13 cellular contexts compared by ENCODE assay signal in genomic region chr4:15376594-15376993, GRCh38. TPM values are rescaled to one million over a fixed set of nuclear protein-coding genes. Genes with fewer than 3 reads are reported as not detected.
A peak's percentile ranks its signal among the peaks of the same experiment; 100 is the strongest.
DNase-seq lines count a peak whose midpoint lies in the region; ATAC-seq and TF ChIP-seq lines count a peak whose summit lies in the region.
"Had no signal": no experiment of that assay in that cellular context is flagged by ENCODE, and none has a peak within 500 bp of the region (broad histone marks: within the 10 kb centered on the region; RNA-seq: fewer than 3 reads in every experiment).

No MANE protein-coding gene starts in this region.

- BruUV-seq in PC-3 (replicated peaks; lab: Mats Ljungman, UMichigan), result no TSS peak

- POLR2A ChIA-PET in PC-3 (lab: Charles Lee; ENCODE audit: unreplicated experiment), result no interaction called here
- POLR2A ChIA-PET in naive thymus-derived CD4-positive, alpha-beta T cell (lab: Charles Lee), result no interaction called here

- intact Hi-C loops in PC-3 (cut with micrococcal nuclease), result no loop called here
- intact Hi-C loops in naive thymus-derived CD4-positive, alpha-beta T cell (cut with micrococcal nuclease), result loop anchor here in 1 of 2 donors (5.0 kb wide), 1 partner anchor 36 kb away; no protein-coding TSS in a partner anchor
- intact Hi-C loops in activated naive CD4-positive, alpha-beta T cell treated with anti-CD3 and anti-CD28 coated beads for 36 hours (cut with micrococcal nuclease), result loop anchor here (5.0 to 10.0 kb wide), 2 partner anchors 144 to 1722 kb away; no protein-coding TSS in a partner anchor

- peak; percentile 27 for DNase-seq in DMS53 treated with DMSO at 0.1 percent for 48 hours (lab: John Stamatoyannopoulos, UW; ENCODE audit: unreplicated experiment)
- DNase-seq in PC-3, result peak; percentile 54
- peak; percentile 74 for DNase-seq in epithelial cell of esophagus (ENCODE audit: low read depth)
- no peak for DNase-seq in naive thymus-derived CD4-positive, alpha-beta T cell
- no peak for DNase-seq in Karpas-422
- DNase-seq in activated naive CD4-positive, alpha-beta T cell treated with anti-CD3 and anti-CD28 coated beads for 36 hours, result no peak
- no peak for DNase-seq in NCI-H1417 treated with DMSO at 0.1 percent for 48 hours (lab: John Stamatoyannopoulos, UW)
- DNase-seq: BE2C, dorsolateral prefrontal cortex, immature natural killer cell, NCI-H446 treated with DMSO at 0.1 percent for 48 hours, posterior cingulate gyrus had no signal

- H3K4me3 ChIP-seq in PC-3 (ENCODE audit: low read length) (no peak overlapping the region), epithelial cell of esophagus (ENCODE audit: low read length) (no peak overlapping the region), Karpas-422 (ENCODE audit: low read length) (no peak overlapping the region)
- no peak overlapping the region for H3K4me3 ChIP-seq in naive thymus-derived CD4-positive, alpha-beta T cell (ENCODE audit: low read length)

- peaks cover 0 to 1% (median 0%) of the 10 kb centered on the region in 11 donors for H3K9me3 Mint-ChIP-seq in naive thymus-derived CD4-positive, alpha-beta T cell
- no peaks in the 10 kb centered on the region for H3K9me3 Mint-ChIP-seq in activated naive CD4-positive, alpha-beta T cell treated with anti-CD3 and anti-CD28 coated beads for 36 hours

- no peak overlapping the region for H2AFZ ChIP-seq in PC-3 (ENCODE audit: low read length)
- no peak overlapping the region for H2AFZ ChIP-seq in Karpas-422 (ENCODE audit: low read length)

- H3K4me1 ChIP-seq in PC-3 (ENCODE audit: insufficient read depth, low read length) (peaks cover 11% of the 10 kb centered on the region), Karpas-422 (ENCODE audit: low read length) (no peaks in the 10 kb centered on the region)
- H3K4me1 ChIP-seq in naive thymus-derived CD4-positive, alpha-beta T cell (ENCODE audit: control insufficient read depth in 2 of 2, insufficient read depth in 2 of 2, low read length in 2 of 2), result peaks cover 0 to 13% of the 10 kb centered on the region in 2 donors
- H3K4me1 ChIP-seq: BE2C had no signal

- peak overlapping the region; percentile 6; the same call in 1 of the 2 replicates for H3K4me2 ChIP-seq in PC-3 (ENCODE audit: low read length)
- H3K4me2 ChIP-seq in Karpas-422 (ENCODE audit: low read depth, low read length, poor library complexity, severe bottlenecking), result no peak overlapping the region

- H3K4me1 Mint-ChIP-seq in naive thymus-derived CD4-positive, alpha-beta T cell, result peaks cover 16 to 52% (median 43%) of the 10 kb centered on the region in 7 donors
- peaks cover 26% of the 10 kb centered on the region for H3K4me1 Mint-ChIP-seq in activated naive CD4-positive, alpha-beta T cell treated with anti-CD3 and anti-CD28 coated beads for 36 hours (ENCODE audit: low read depth)

- TF ChIP-seq CTCF in PC-3 (conservative IDR thresholded peaks at IDR 0.05; ENCODE audit: low read depth, low read length) (no peak), epithelial cell of esophagus (IDR thresholded peaks at IDR 0.05; ENCODE audit: insufficient read depth, low read depth, low read length, missing control alignments) (no peak)

- H3K36me3 ChIP-seq in PC-3 (ENCODE audit: low read depth, low read length) (no peaks in the 10 kb centered on the region), Karpas-422 (ENCODE audit: insufficient read depth, low read length) (no peaks in the 10 kb centered on the region)
- no peaks in the 10 kb centered on the region for H3K36me3 ChIP-seq in naive thymus-derived CD4-positive, alpha-beta T cell (ENCODE audit: control insufficient read depth in 2 of 3, insufficient read depth in 3 of 3, low read length in 3 of 3)
- H3K36me3 ChIP-seq: BE2C had no signal

- peaks cover 0 to 3% (median 0%) of the 10 kb centered on the region in 5 donors for H3K27me3 Mint-ChIP-seq in naive thymus-derived CD4-positive, alpha-beta T cell
- H3K27me3 Mint-ChIP-seq in activated naive CD4-positive, alpha-beta T cell treated with anti-CD3 and anti-CD28 coated beads for 36 hours (ENCODE audit: low read depth), result no peaks in the 10 kb centered on the region

- H3K9me2 ChIP-seq in PC-3 (replicated peaks; ENCODE audit: low read length), result no peaks in the 10 kb centered on the region
- H3K9me2 ChIP-seq in Karpas-422 (replicated peaks; ENCODE audit: insufficient read depth, low read length), result no peaks in the 10 kb centered on the region

- H3K79me2 ChIP-seq in PC-3 (ENCODE audit: low read length), result no peaks in the 10 kb centered on the region
- no peaks in the 10 kb centered on the region for H3K79me2 ChIP-seq in Karpas-422 (ENCODE audit: low read length)

- CTCF ChIA-PET in PC-3 (lab: Charles Lee), result no interaction called here
- CTCF ChIA-PET in naive thymus-derived CD4-positive, alpha-beta T cell (lab: Charles Lee), result no interaction called here
- CTCF ChIA-PET in activated naive CD4-positive, alpha-beta T cell treated with anti-CD3 and anti-CD28 coated beads for 36 hours (lab: Charles Lee), result interaction anchor here (0.9 to 1.2 kb wide), 2 partner anchors 20 to 24 kb away, joined by 4 to 6 read pairs; no protein-coding TSS in a partner anchor

- H3K9ac ChIP-seq in PC-3 (ENCODE audit: low read length) (no peak overlapping the region), Karpas-422 (ENCODE audit: low read length) (no peak overlapping the region)

- H3K9me3 ChIP-seq in PC-3 (ENCODE audit: low read length) (no peaks in the 10 kb centered on the region), Karpas-422 (ENCODE audit: low read length) (no peaks in the 10 kb centered on the region)
- no peaks in the 10 kb centered on the region for H3K9me3 ChIP-seq in naive thymus-derived CD4-positive, alpha-beta T cell (ENCODE audit: control insufficient read depth in 2 of 3, low read length in 3 of 3)
- H3K9me3 ChIP-seq: BE2C had no signal

- no peaks in the 10 kb centered on the region for H4K20me1 ChIP-seq in PC-3 (ENCODE audit: low read length)
- H4K20me1 ChIP-seq in Karpas-422 (ENCODE audit: insufficient read depth, low read depth, low read length), result no peaks in the 10 kb centered on the region

- H3K27me3 ChIP-seq in PC-3 (ENCODE audit: low read length), result no peaks in the 10 kb centered on the region
- H3K27me3 ChIP-seq in naive thymus-derived CD4-positive, alpha-beta T cell (ENCODE audit: control insufficient read depth in 2 of 2, insufficient read depth in 2 of 2, low read length in 2 of 2), result no peaks in the 10 kb centered on the region
- no peaks in the 10 kb centered on the region for H3K27me3 ChIP-seq in Karpas-422 (ENCODE audit: low read length)
- H3K27me3 ChIP-seq: BE2C, dorsolateral prefrontal cortex had no signal

- peak overlapping the region in 7 of 9 donors; percentile 11 to 95 (median 62) for H3K27ac Mint-ChIP-seq in naive thymus-derived CD4-positive, alpha-beta T cell
- no peak overlapping the region for H3K27ac Mint-ChIP-seq in activated naive CD4-positive, alpha-beta T cell treated with anti-CD3 and anti-CD28 coated beads for 36 hours
- H3K27ac Mint-ChIP-seq: immature natural killer cell had no signal

- H3K27ac ChIP-seq in PC-3 (ENCODE audit: low read length) (no peak overlapping the region), Karpas-422 (ENCODE audit: low read length) (no peak overlapping the region)
- H3K27ac ChIP-seq in naive thymus-derived CD4-positive, alpha-beta T cell (ENCODE audit: low read depth, low read length), result no peak overlapping the region

- peak overlapping the region in 2 of 10 donors; percentile 51 to 59 for H3K4me3 Mint-ChIP-seq in naive thymus-derived CD4-positive, alpha-beta T cell
- H3K4me3 Mint-ChIP-seq in activated naive CD4-positive, alpha-beta T cell treated with anti-CD3 and anti-CD28 coated beads for 36 hours, result no peak overlapping the region
- H3K4me3 Mint-ChIP-seq: immature natural killer cell had no signal

- ATAC-seq in PC-3, result peak; percentile 54
- ATAC-seq in naive thymus-derived CD4-positive, alpha-beta T cell, result no peak
- no peak for ATAC-seq in HG02759 (IDR thresholded peaks at IDR 0.05; ENCODE audit: unreplicated experiment)

- peaks cover 0 to under 1% (median 0%) of the 10 kb centered on the region in 5 donors for H3K36me3 Mint-ChIP-seq in naive thymus-derived CD4-positive, alpha-beta T cell
- no peaks in the 10 kb centered on the region for H3K36me3 Mint-ChIP-seq in activated naive CD4-positive, alpha-beta T cell treated with anti-CD3 and anti-CD28 coated beads for 36 hours (ENCODE audit: low read depth)

- no peaks in the 10 kb centered on the region for H3F3A ChIP-seq in PC-3 (ENCODE audit: low read length, unreplicated experiment)

RNA-seq across cellular contexts. Expression of gene C1QTNF7, which starts 51.2 kb away (rescaled TPM):
- not detected in 2 replicates for total RNA-seq in PC-3 (2014; rRNA removed)
- total RNA-seq in naive thymus-derived CD4-positive, alpha-beta T cell, result under 1 TPM in 1 of 5 experiments, not detected in 4; 0.27 TPM
- polyA plus RNA-seq in naive thymus-derived CD4-positive, alpha-beta T cell, result not detected
- total RNA-seq in Karpas-422 (2014; rRNA removed; shearing (Covaris generic); ENCODE audit: low replicate concordance), result not detected in 2 replicates
- total RNA-seq in activated naive CD4-positive, alpha-beta T cell treated with anti-CD3 and anti-CD28 coated beads for 36 hours, result not detected
- polyA plus RNA-seq: immature natural killer cell had no signal

Comparison
In these comparisons a context has a peak if more than half of its experiments do, and no peak if none do; other contexts are left out.
1. DNase-seq: peak in DMS53 treated with DMSO at 0.1 percent for 48 hours (single experiment), PC-3 (single experiment) and epithelial cell of esophagus (single experiment); none in naive thymus-derived CD4-positive, alpha-beta T cell (0 of 9), Karpas-422 (single experiment), activated naive CD4-positive, alpha-beta T cell treated with anti-CD3 and anti-CD28 coated beads for 36 hours (single experiment) and NCI-H1417 treated with DMSO at 0.1 percent for 48 hours (single experiment).